Comparison of ENCODE assay signal across 8 cellular contexts in the genomic region with DNA sequence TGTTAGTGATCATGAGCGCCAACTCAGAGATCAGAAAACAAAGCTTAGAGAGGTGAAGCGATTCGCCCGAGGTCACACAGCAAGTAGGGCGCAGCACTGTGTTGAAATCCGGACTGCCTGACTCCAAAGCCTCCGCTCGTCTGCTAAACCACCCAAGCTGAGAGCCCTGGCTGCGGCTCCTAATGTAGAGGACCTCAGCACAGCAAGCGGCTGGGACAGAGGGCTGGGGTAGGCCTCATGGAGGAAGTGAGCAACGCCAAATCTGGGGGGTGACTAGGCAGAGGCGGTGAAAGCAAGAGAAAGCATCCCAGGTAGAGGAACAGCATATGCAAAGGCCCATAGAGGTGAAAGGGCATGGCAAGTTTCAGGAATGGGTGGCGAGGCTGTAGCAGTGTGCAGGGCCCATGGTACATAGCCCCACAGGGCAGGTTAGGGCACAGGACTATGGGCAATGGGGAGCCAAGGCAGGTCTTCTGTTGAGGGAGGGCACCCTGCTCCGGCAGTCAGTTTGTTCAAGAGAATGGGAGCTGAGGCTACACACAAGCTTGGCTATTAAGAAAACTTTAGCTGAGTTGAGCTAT. TPM values are rescaled to one million over a fixed set of nuclear protein-coding genes. Genes with fewer than 3 reads are reported as not detected.
DNase-seq lines count a peak whose midpoint lies in the region; ATAC-seq, FAIRE-seq and TF ChIP-seq lines count a peak whose summit lies in the region.

No MANE protein-coding gene starts in this region.

- no peak for TF ChIP-seq RAD21 in HepG2 (CRISPR knock-in tag; IDR thresholded peaks at IDR 0.05)

- peaks cover 17% of the 10 kb centered on the region for H3K4me1 ChIP-seq in left ventricle myocardium inferior
- peaks cover 12% of the 10 kb centered on the region for H3K4me1 ChIP-seq in upper lobe of right lung
- peaks cover 24% of the 10 kb centered on the region for H3K4me1 ChIP-seq in HepG2 (ENCODE audit: insufficient read depth, low read length)

- DNase-seq in left ventricle myocardium inferior (no peak), left ventricle myocardium superior (no peak), upper lobe of right lung (no peak), HepG2 (ENCODE audit: low spot score) (no peak), NCI-H748 (lab: John Stamatoyannopoulos, UW; ENCODE audit: unreplicated experiment) (no peak)

- TF ChIP-seq POLR2A in HepG2 (IDR thresholded peaks at IDR 0.05; ENCODE audit: insufficient read depth in 1 of 2, low read depth in 2 of 2, low read length in 2 of 2) = no peak

- no peak overlapping the region for H2AFZ ChIP-seq in HepG2 (ENCODE audit: low read length)

- H4K20me1 ChIP-seq in HepG2 (ENCODE audit: insufficient read depth, low read length) = no peaks in the 10 kb centered on the region

- TF ChIP-seq CTCF in left ventricle myocardium inferior (IDR thresholded peaks at IDR 0.05; ENCODE audit: borderline replicate concordance) (no peak), VCaP (conservative IDR thresholded peaks at IDR 0.05) (no peak), upper lobe of right lung (IDR thresholded peaks at IDR 0.05) (no peak), HepG2 (CRISPR knock-in tag; IDR thresholded peaks at IDR 0.05) (no peak)

- 70% methylated on average over 13 of the region's 14 CpGs for WGBS in HepG2 (ENCODE audit: low lambda C conversion rate)

- no TSS peak for BruUV-seq in HepG2 (replicated peaks; lab: Mats Ljungman, UMichigan)

- FAIRE-seq in HepG2 (lab: Jason Lieb, UNC) = no peak

- H3K27me3 ChIP-seq in left ventricle myocardium inferior (ENCODE audit: low read depth) = no peaks in the 10 kb centered on the region
- no peaks in the 10 kb centered on the region for H3K27me3 ChIP-seq in upper lobe of right lung
- peaks cover 3 to 37% of the 10 kb centered on the region in 2 experiments for H3K27me3 ChIP-seq in HepG2 (ENCODE audit: control insufficient read depth in 1 of 2, insufficient read depth in 2 of 2, low read length in 2 of 2)

- H3K27ac ChIP-seq in left ventricle myocardium inferior (replicated peaks) (no peak overlapping the region), VCaP (peak overlapping the region; percentile 41; the same call in 1 of the 2 replicates), upper lobe of right lung (no peak overlapping the region), HepG2 (ENCODE audit: extremely low read length, insufficient read depth, low read length) (no peak overlapping the region)

- in situ Hi-C loops in HepG2 (cut with HindIII; ENCODE audit: extremely low pct_ligation_motif_present, low pct_unique_long_range_greater_than_20kb) = no loop called here

- no peak overlapping the region for H3K9ac ChIP-seq in HepG2 (ENCODE audit: insufficient read depth, low read depth, low read length)

- peak overlapping the region; percentile 70 for H3K4me3 ChIP-seq in left ventricle myocardium inferior
- H3K4me3 ChIP-seq in iPS-18c (ENCODE audit: insufficient read depth, low read depth, low read length) = peak overlapping the region; percentile 68; the same call in 1 of the 2 replicates
- H3K4me3 ChIP-seq in upper lobe of right lung = peak overlapping the region; percentile 48
- H3K4me3 ChIP-seq in HepG2 (replicated peaks in 1 of 3; ENCODE audit: insufficient read depth in 1 of 3, low read depth in 2 of 3, low read length in 3 of 3) = no peak overlapping the region

- no peak overlapping the region for H3K4me2 ChIP-seq in HepG2 (ENCODE audit: low read depth, low read length)

- POLR2A ChIA-PET in HepG2 (lab: Yijun Ruan, JAX) = no interaction called here

- intact Hi-C loops in left ventricle myocardium inferior (cut with micrococcal nuclease) = no loop called here
- intact Hi-C loops in left ventricle myocardium superior (cut with micrococcal nuclease) = no loop called here
- intact Hi-C loops in upper lobe of right lung (cut with DNase I) = no loop called here
- intact Hi-C loops in HepG2 (cut with micrococcal nuclease; ENCODE audit: unreplicated experiment) = no loop called here

- H3K9me3 ChIP-seq in left ventricle myocardium inferior (replicated peaks) (no peaks in the 10 kb centered on the region), iPS-18c (ENCODE audit: control insufficient read depth, insufficient read depth, low read length) (no peaks in the 10 kb centered on the region), upper lobe of right lung (no peaks in the 10 kb centered on the region), HepG2 (ENCODE audit: low read length) (no peaks in the 10 kb centered on the region)

- no peaks in the 10 kb centered on the region for H3K36me3 ChIP-seq in left ventricle myocardium inferior
- no peaks in the 10 kb centered on the region for H3K36me3 ChIP-seq in upper lobe of right lung
- H3K36me3 ChIP-seq in HepG2 (replicated peaks in 1 of 2; ENCODE audit: control insufficient read depth in 1 of 2, insufficient read depth in 2 of 2, low read length in 2 of 2) = no peaks in the 10 kb centered on the region; a peak in 1 of 5 replicates

- no peaks in the 10 kb centered on the region for H3K79me2 ChIP-seq in HepG2 (ENCODE audit: insufficient read depth, low read length)

- ATAC-seq in left ventricle myocardium superior (no peak), upper lobe of right lung (no peak), HepG2 (no peak), HG02571 (IDR thresholded peaks at IDR 0.05; ENCODE audit: unreplicated experiment) (no peak)

- TF ChIP-seq EP300 in HepG2 (IDR thresholded peaks at IDR 0.05; ENCODE audit: low read depth in 2 of 2, low read length in 2 of 2) (no peak), HepG2 (CRISPR knock-in tag; IDR thresholded peaks at IDR 0.05; ENCODE audit: borderline replicate concordance) (no peak)

- CTCF ChIA-PET in HepG2 (lab: Yijun Ruan, JAX; ENCODE audit: low intra/inter-chr PET ratio, low total read pairs) = no interaction called here

RNA-seq across cellular contexts. Expression of a gene that starts 0.8 kb away (rescaled TPM):
- total RNA-seq in left ventricle myocardium inferior (0.25 TPM), left ventricle myocardium superior (0.27 TPM), upper lobe of right lung (1.9 TPM), HepG2 (2016; rRNA removed; fragmentation: Illumina TruSeq; extraction: Trizol) (0.45 and 0.46 TPM in 2 replicates)
- total RNA-seq in HepG2 (2016; cell fraction: cytosol; rRNA removed; fragmentation: Illumina TruSeq; extraction: Trizol; ENCODE audit: low read depth) = 1.1 and 1.3 TPM in 2 replicates
- total RNA-seq in HepG2 (2016; cell fraction: insoluble cytoplasmic fraction; rRNA removed; fragmentation: Illumina TruSeq; extraction: Trizol) = 0.13 and 0.54 TPM in 2 replicates
- 1.2 and 1.5 TPM in 2 replicates for total RNA-seq in HepG2 (2016; cell fraction: membrane; rRNA removed; fragmentation: Illumina TruSeq; extraction: Trizol)
- total RNA-seq in HepG2 (2016; cell fraction: nucleus; rRNA removed; fragmentation: Illumina TruSeq; extraction: Trizol) = 0.38 TPM in 1 of 2 replicates, not detected in the other
- polyA plus RNA-seq in HepG2 (2011; rRNA removed) = 0.18 and 0.20 TPM in 2 replicates
- 0.13 TPM in 2 replicates for polyA plus RNA-seq in HepG2 (2011; cell fraction: cytosol; rRNA removed)
- 0.09 TPM in 1 of 2 replicates, not detected in the other for polyA plus RNA-seq in HepG2 (2011; cell fraction: nucleus; rRNA removed)
- 0.40 and 0.64 TPM in 2 replicates for polyA plus RNA-seq in HepG2 (2012)
- polyA plus RNA-seq in HepG2 (2016; cell fraction: cytosol; fragmentation: Illumina TruSeq; extraction: Trizol; ENCODE audit: low read depth) = 1.2 and 2.4 TPM in 2 replicates
- polyA plus RNA-seq in HepG2 (2016; cell fraction: insoluble cytoplasmic fraction; fragmentation: Illumina TruSeq; extraction: Trizol; ENCODE audit: low read depth) = 0.73 and 1.0 TPM in 2 replicates
- polyA plus RNA-seq in HepG2 (2016; cell fraction: membrane; fragmentation: Illumina TruSeq; extraction: Trizol; ENCODE audit: low read depth) = 1.4 and 1.6 TPM in 2 replicates
- 0.68 and 1.4 TPM in 2 replicates for polyA plus RNA-seq in HepG2 (2016; cell fraction: nucleus; fragmentation: Illumina TruSeq; extraction: Trizol; ENCODE audit: insufficient read depth, low read depth)
- not detected in 2 replicates for polyA minus RNA-seq in HepG2 (2011; rRNA and poly(A)+ RNA removed; ENCODE audit: low replicate concordance)
- 0.09 TPM in 1 of 2 replicates, not detected in the other for polyA minus RNA-seq in HepG2 (2011; cell fraction: cytosol; rRNA and poly(A)+ RNA removed)
- polyA minus RNA-seq in HepG2 (2011; cell fraction: nucleus; rRNA and poly(A)+ RNA removed) = 0.12 TPM in 1 of 2 replicates, not detected in the other

RNA-seq across cellular contexts. Expression of a gene that starts 6.4 kb away (rescaled TPM):
- total RNA-seq in left ventricle myocardium inferior (1.5 TPM), left ventricle myocardium superior (3.0 TPM), upper lobe of right lung (17.2 TPM), HepG2 (2016; rRNA removed; fragmentation: Illumina TruSeq; extraction: Trizol) (not detected in 2 replicates)
- total RNA-seq in HepG2 (2016; cell fraction: cytosol; rRNA removed; fragmentation: Illumina TruSeq; extraction: Trizol; ENCODE audit: low read depth) = not detected in 2 replicates
- total RNA-seq in HepG2 (2016; cell fraction: insoluble cytoplasmic fraction; rRNA removed; fragmentation: Illumina TruSeq; extraction: Trizol) = not detected in 2 replicates
- total RNA-seq in HepG2 (2016; cell fraction: membrane; rRNA removed; fragmentation: Illumina TruSeq; extraction: Trizol) = not detected in 2 replicates
- total RNA-seq in HepG2 (2016; cell fraction: nucleus; rRNA removed; fragmentation: Illumina TruSeq; extraction: Trizol) = not detected in 2 replicates
- polyA plus RNA-seq in HepG2 (2011; rRNA removed) = 0.03 TPM in 1 of 2 replicates, not detected in the other
- polyA plus RNA-seq in HepG2 (2011; cell fraction: cytosol; rRNA removed) = 0.03 TPM in 1 of 2 replicates, not detected in the other
- 0.08 TPM in 1 of 2 replicates, not detected in the other for polyA plus RNA-seq in HepG2 (2011; cell fraction: nucleus; rRNA removed)
- not detected in 2 replicates for polyA plus RNA-seq in HepG2 (2012)
- not detected in 2 replicates for polyA plus RNA-seq in HepG2 (2016; cell fraction: cytosol; fragmentation: Illumina TruSeq; extraction: Trizol; ENCODE audit: low read depth)
- not detected in 2 replicates for polyA plus RNA-seq in HepG2 (2016; cell fraction: insoluble cytoplasmic fraction; fragmentation: Illumina TruSeq; extraction: Trizol; ENCODE audit: low read depth)
- not detected in 2 replicates for polyA plus RNA-seq in HepG2 (2016; cell fraction: membrane; fragmentation: Illumina TruSeq; extraction: Trizol; ENCODE audit: low read depth)
- polyA plus RNA-seq in HepG2 (2016; cell fraction: nucleus; fragmentation: Illumina TruSeq; extraction: Trizol; ENCODE audit: insufficient read depth, low read depth) = not detected in 2 replicates
- polyA minus RNA-seq in HepG2 (2011; rRNA and poly(A)+ RNA removed; ENCODE audit: low replicate concordance) = not detected in 2 replicates
- polyA minus RNA-seq in HepG2 (2011; cell fraction: cytosol; rRNA and poly(A)+ RNA removed) = not detected in 2 replicates
- not detected in 2 replicates for polyA minus RNA-seq in HepG2 (2011; cell fraction: nucleus; rRNA and poly(A)+ RNA removed)

Comparison
In these comparisons a context has a peak if more than half of its experiments do, and no peak if none do; other contexts are left out.
1. H3K4me3 ChIP-seq: peak in left ventricle myocardium inferior (single experiment), iPS-18c (single experiment) and upper lobe of right lung (single experiment); none in HepG2 (0 of 3).